Comparison of ENCODE assay signal across 9 cellular contexts in genomic region chr3:107239703-107240102, GRCh38.
DNase-seq lines count a peak whose midpoint lies in the region; ATAC-seq and TF ChIP-seq lines count a peak whose summit lies in the region.
"Had no signal": no experiment of that assay in that cellular context is flagged by ENCODE, and none has a peak within 500 bp of the region (broad histone marks: within the 10 kb centered on the region; RNA-seq: fewer than 3 reads in every experiment).

No MANE protein-coding gene starts in this region.

- H3K79me2 ChIP-seq in ACC112 (ENCODE audit: control insufficient read depth, insufficient read depth, low read length, unreplicated experiment), result peaks cover 49% of the 10 kb centered on the region

- ATAC-seq in HG03460 (IDR thresholded peaks at IDR 0.05; ENCODE audit: unreplicated experiment), result no peak

- H3K27ac ChIP-seq in ACC112 (ENCODE audit: low read depth, low read length), result no peak overlapping the region
- H3K27ac ChIP-seq: neutrophil had no signal

- peaks cover 5% of the 10 kb centered on the region for H3K36me3 Mint-ChIP-seq in nephron progenitor cell (ENCODE audit: low read depth)

- H3K4me3 Mint-ChIP-seq in nephron progenitor cell, result peak overlapping the region; percentile 92

- H3K4me1 ChIP-seq in ACC112 (ENCODE audit: control insufficient read depth, insufficient read depth, low read length, unreplicated experiment), result peaks cover 40% of the 10 kb centered on the region

- DNase-seq in Jurkat, Clone E6-1 (ENCODE audit: low read depth, low spot score), result no peak
- peak; percentile 31 for DNase-seq in cerebellar cortex (ENCODE audit: low spot score)
- no peak for DNase-seq in nephron progenitor cell
- no peak for DNase-seq in GM19238 (ENCODE audit: insufficient read length, low spot score)
- no peak for DNase-seq in AG20443 (ENCODE audit: low spot score)
- no peak for DNase-seq in ureter (ENCODE audit: low spot score)

- no peak overlapping the region for H3K27ac Mint-ChIP-seq in nephron progenitor cell

- H3K4me3 ChIP-seq in ACC112 (ENCODE audit: low read depth, low read length), result peak overlapping the region; percentile 97
- H3K4me3 ChIP-seq in Jurkat, Clone E6-1 (ENCODE audit: low read length), result peak overlapping the region; percentile 97

- H3K27me3 ChIP-seq in ACC112 (ENCODE audit: insufficient read depth, low read length), result no peaks in the 10 kb centered on the region

- H3K36me3 ChIP-seq in ACC112 (ENCODE audit: insufficient read depth, low read length), result no peaks in the 10 kb centered on the region
- H3K36me3 ChIP-seq: neutrophil had no signal

- H2AFZ ChIP-seq in ACC112 (ENCODE audit: low read length, unreplicated experiment), result peak overlapping the region; percentile 28

- TF ChIP-seq CTCF in nephron progenitor cell (IDR thresholded peaks at IDR 0.05), result no peak

- no peaks in the 10 kb centered on the region for H3K9me3 Mint-ChIP-seq in nephron progenitor cell

- peaks cover 30% of the 10 kb centered on the region for H3K4me1 Mint-ChIP-seq in nephron progenitor cell

- no peaks in the 10 kb centered on the region for H3K27me3 Mint-ChIP-seq in nephron progenitor cell (ENCODE audit: low read depth, poor library complexity)
